ENCODE assay signal across 8 cellular contexts in the genomic region with DNA sequence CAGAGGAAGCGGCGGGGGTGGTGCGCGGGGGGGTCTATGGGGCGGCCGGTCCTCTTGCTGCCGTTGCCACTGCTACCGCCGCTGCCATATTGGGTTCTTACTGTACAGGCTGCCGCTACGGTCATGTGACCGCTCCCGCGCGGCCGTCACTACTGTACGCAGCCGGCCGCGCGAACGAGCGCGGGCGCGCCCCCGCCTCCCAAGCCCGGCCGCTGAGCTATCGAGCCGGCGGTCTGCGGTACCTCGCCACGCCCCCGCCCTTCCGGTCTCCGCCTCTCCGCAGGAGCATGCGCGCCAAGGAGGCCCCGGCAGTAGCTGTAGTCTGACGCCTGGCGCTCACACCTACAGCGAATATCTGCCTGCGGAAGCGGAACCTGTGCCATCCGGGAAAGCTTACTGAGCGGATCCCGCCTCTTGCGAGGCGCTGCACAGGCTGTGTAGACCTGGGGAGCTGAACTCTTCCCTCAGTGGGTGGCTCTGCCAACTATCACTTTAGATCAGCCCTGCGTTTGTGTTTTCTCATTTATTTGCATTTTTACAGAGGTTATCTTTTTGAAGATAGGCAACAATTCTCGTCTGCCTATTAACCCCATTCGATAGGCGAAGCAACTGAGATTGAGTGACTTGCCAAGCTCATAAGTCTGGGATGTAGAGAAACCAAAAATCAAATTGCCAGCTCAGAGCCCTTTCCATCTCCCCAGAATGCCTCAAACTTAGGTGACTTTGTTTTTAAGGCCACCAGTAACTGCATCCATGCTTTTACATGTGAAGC. TPM values are rescaled to one million over a fixed set of nuclear protein-coding genes. Genes with fewer than 3 reads are reported as not detected.
A peak's percentile ranks its signal among the peaks of the same experiment; 100 is the strongest.
DNase-seq lines count a peak whose midpoint lies in the region; ATAC-seq and TF ChIP-seq lines count a peak whose summit lies in the region.

A gene (minus strand): TSS at position 127 of the 772 bp plus-strand sequence. CDS start 265 bp downstream, outside the sequence.

- H3K27me3 Mint-ChIP-seq in Calu3 (ENCODE audit: unreplicated experiment) (no peaks in the 10 kb centered on the region), endothelial cell (ENCODE audit: unreplicated experiment) (peaks cover 1% of the 10 kb centered on the region), mesothelial cell of epicardium (ENCODE audit: low read depth) (peaks cover 34% of the 10 kb centered on the region)

- peaks cover 44% of the 10 kb centered on the region for H3K79me2 ChIP-seq in OCI-LY1 (ENCODE audit: insufficient read depth, low read length)

- peak within 1 kb of the TSS; percentile 81 for H3K4me2 ChIP-seq in OCI-LY1 (ENCODE audit: low read length)

- 0 out of 2 replicates have a peak within 1 kb of the TSS, but pooled peaks have one; percentile 72 for H2AFZ ChIP-seq in OCI-LY1 (ENCODE audit: low read length)

- CTCF ChIA-PET in Calu3 (lab: Charles Lee): interaction anchor here (0.5 to 1.4 kb wide), 7 partner anchors 12 to 229 kb away, joined by 3 to 10 read pairs (median 5); no protein-coding TSS in a partner anchor

- peaks cover 11% of the 10 kb centered on the region for H3K36me3 ChIP-seq in HUES64 (ENCODE audit: insufficient read depth, low read length)
- H3K36me3 ChIP-seq in OCI-LY1 (ENCODE audit: insufficient read depth, low read length): no peaks in the 10 kb centered on the region

- H3K27ac Mint-ChIP-seq in Calu3 (ENCODE audit: unreplicated experiment) (peak within 1 kb of the TSS; percentile 98), endothelial cell (ENCODE audit: unreplicated experiment) (peak within 1 kb of the TSS; percentile 99), mesothelial cell of epicardium (peak within 1 kb of the TSS; percentile 99)

- H3K9ac ChIP-seq in HUES64 (ENCODE audit: low read depth, low read length) (peak within 1 kb of the TSS; percentile 95), OCI-LY1 (ENCODE audit: low read length) (peak within 1 kb of the TSS; percentile 97)

- H3K4me3 Mint-ChIP-seq in Calu3 (ENCODE audit: low read depth, unreplicated experiment) (peak within 1 kb of the TSS; percentile 99), endothelial cell (ENCODE audit: unreplicated experiment) (peak within 1 kb of the TSS; percentile 98), mesothelial cell of epicardium (peak within 1 kb of the TSS; percentile 97)

- H3K4me1 ChIP-seq in HUES64 (ENCODE audit: insufficient read depth, low read length) (peaks cover 4% of the 10 kb centered on the region; the same call in 1 of the 2 replicates), OCI-LY1 (ENCODE audit: insufficient read depth, low read length, severe bottlenecking) (peaks cover 26% of the 10 kb centered on the region)

- TF ChIP-seq CTCF in Calu3 (IDR thresholded peaks at IDR 0.05; ENCODE audit: unreplicated experiment) (no peak), OCI-LY1 (IDR thresholded peaks at IDR 0.05; ENCODE audit: low read length) (no peak), endothelial cell (IDR thresholded peaks at IDR 0.05; ENCODE audit: unreplicated experiment) (no peak), mesothelial cell of epicardium (IDR thresholded peaks at IDR 0.05; ENCODE audit: unreplicated experiment) (no peak)

- H3K9me2 ChIP-seq in OCI-LY1 (ENCODE audit: low read depth, low read length): no peaks in the 10 kb centered on the region

- 4% methylated on average over 56 of the region's 56 CpGs for WGBS in HUES64

- TSS peak; percentile 85 for BruUV-seq in Calu3 (replicated peaks; lab: Mats Ljungman, UMichigan)

- H3K4me3 ChIP-seq in HUES64 (ENCODE audit: low read length) (peak within 1 kb of the TSS; percentile 98), OCI-LY1 (ENCODE audit: low read depth, low read length, poor library complexity, severe bottlenecking) (peak within 1 kb of the TSS; percentile 100)

- peaks cover 31% of the 10 kb centered on the region for H3K36me3 Mint-ChIP-seq in Calu3 (ENCODE audit: insufficient read depth, unreplicated experiment)
- peaks cover 7% of the 10 kb centered on the region for H3K36me3 Mint-ChIP-seq in endothelial cell (ENCODE audit: low read depth, unreplicated experiment)
- H3K36me3 Mint-ChIP-seq in mesothelial cell of epicardium: no peaks in the 10 kb centered on the region

- intact Hi-C loops in Calu3 (cut with micrococcal nuclease; ENCODE audit: unreplicated experiment): no loop called here

- H3K27ac ChIP-seq in HUES64 (ENCODE audit: low read depth, low read length): peak within 1 kb of the TSS; percentile 92
- peak within 1 kb of the TSS; percentile 88 for H3K27ac ChIP-seq in OCI-LY1 (ENCODE audit: low read depth, low read length, poor library complexity, severe bottlenecking)

- H3K27me3 ChIP-seq in HUES64 (ENCODE audit: insufficient read depth, low read length) (no peaks in the 10 kb centered on the region), OCI-LY1 (ENCODE audit: insufficient read depth, low read length) (no peaks in the 10 kb centered on the region)

- no peaks in the 10 kb centered on the region for H3F3A ChIP-seq in OCI-LY1 (ENCODE audit: insufficient read depth, low read length)

- H4K20me1 ChIP-seq in OCI-LY1 (ENCODE audit: insufficient read depth, low read length): no peaks in the 10 kb centered on the region

- peak; percentile 98 for DNase-seq in Calu3
- DNase-seq in activated CD8-positive, alpha-beta memory T cell treated with anti-CD3 and anti-CD28 coated beads, Interleukin-2, amount 50 U/mL, for 4 hours: peak; percentile 97
- peak; percentile 97 for DNase-seq in endothelial cell (ENCODE audit: low spot score)
- DNase-seq in mesothelial cell of epicardium (ENCODE audit: low spot score in 2 of 2, unreplicated experiment in 2 of 2): peak; percentile 96 to 97
- DNase-seq in stimulated activated CD8-positive, alpha-beta memory T cell treated with anti-CD3 and anti-CD28 coated beads, Interleukin-15, amount 100 ng/mL, for 48 hours (ENCODE audit: low read depth in 2 of 2): peak; percentile 98

- ATAC-seq in GM21447 (IDR thresholded peaks at IDR 0.05; ENCODE audit: unreplicated experiment): peak; percentile 84

- peaks cover 19% of the 10 kb centered on the region for H3K4me1 Mint-ChIP-seq in Calu3 (ENCODE audit: low read depth, unreplicated experiment)
- H3K4me1 Mint-ChIP-seq in endothelial cell (ENCODE audit: unreplicated experiment): peaks cover 16% of the 10 kb centered on the region
- H3K4me1 Mint-ChIP-seq in mesothelial cell of epicardium: peaks cover 23% of the 10 kb centered on the region

- H3K9me3 Mint-ChIP-seq in Calu3 (ENCODE audit: low read depth, unreplicated experiment) (no peaks in the 10 kb centered on the region), endothelial cell (ENCODE audit: unreplicated experiment) (no peaks in the 10 kb centered on the region), mesothelial cell of epicardium (no peaks in the 10 kb centered on the region)

- H3K9me3 ChIP-seq in HUES64 (ENCODE audit: insufficient read depth, low read depth, low read length) (no peaks in the 10 kb centered on the region), OCI-LY1 (ENCODE audit: low read length) (no peaks in the 10 kb centered on the region)

RNA-seq across cellular contexts. Expression of the gene that starts here (rescaled TPM):
- total RNA-seq in Calu3 (2022) (42.4 and 42.8 TPM in 2 replicates), endothelial cell (ENCODE audit: unreplicated experiment) (33.4 TPM), mesothelial cell of epicardium (24.8 to 25.5 TPM (median 25.4 TPM) in 3 replicates)
- polyA plus RNA-seq in HUES64 (2013, experiment 1 of 2): 13.3 TPM
- polyA plus RNA-seq in HUES64 (2013, experiment 2 of 2): 13.8 TPM

Comparison
In these comparisons a context has a peak if more than half of its experiments do, and no peak if none do; other contexts are left out.
1. Peak in every context shown above with its lines: DNase-seq, ATAC-seq, H3K4me3 ChIP-seq and H3K27ac ChIP-seq.